ENCODE assay signal across 8 cellular contexts in the genomic region with DNA sequence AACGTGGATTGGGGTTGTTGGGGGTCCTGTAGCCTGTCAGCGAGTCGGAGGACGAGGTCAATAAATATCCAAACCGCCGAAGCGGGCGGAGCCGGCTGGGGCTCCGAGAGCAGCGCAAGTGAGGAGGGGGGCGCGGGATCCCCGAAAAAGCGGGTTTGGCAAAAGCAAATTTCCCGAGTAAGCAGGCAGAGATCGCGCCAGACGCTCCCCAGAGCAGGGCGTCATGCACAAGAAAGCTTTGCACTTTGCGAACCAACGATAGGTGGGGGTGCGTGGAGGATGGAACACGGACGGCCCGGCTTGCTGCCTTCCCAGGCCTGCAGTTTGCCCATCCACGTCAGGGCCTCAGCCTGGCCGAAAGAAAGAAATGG. TPM values are rescaled to one million over a fixed set of nuclear protein-coding genes. Genes with fewer than 3 reads are reported as not detected.
DNase-seq lines count a peak whose midpoint lies in the region; ATAC-seq and TF ChIP-seq lines count a peak whose summit lies in the region.

No MANE protein-coding gene starts in this region.

- H3K4me3 ChIP-seq in esophagus (ENCODE audit: low read depth in 1 of 2, low read length in 2 of 2) (peak overlapping the region; percentile 29 to 53), vagina (peak overlapping the region; percentile 58 to 80)

- H3K36me3 ChIP-seq in esophagus (ENCODE audit: control insufficient read depth in 2 of 2, insufficient read depth in 2 of 2, low read length in 1 of 2) = peaks cover 0 to 18% of the 10 kb centered on the region in 2 donors
- H3K36me3 ChIP-seq in vagina = peaks cover 0 to 10% of the 10 kb centered on the region in 2 donors

- H3K27ac Mint-ChIP-seq in Calu3 (ENCODE audit: unreplicated experiment) = peak overlapping the region; percentile 88
- H3K27ac Mint-ChIP-seq in activated CD4-positive, alpha-beta T cell treated with anti-CD3 and anti-CD28 coated beads, Interleukin-2, amount 10 ng/mL, durations not matched to agents 24 days and 14 days = peak overlapping the region; percentile 86
- peak overlapping the region; percentile 83 to 92 for H3K27ac Mint-ChIP-seq in natural killer cell treated with Interleukin-12 subunit alpha and Interleukin-12 subunit beta and Interleukin-15 and Interleukin-18, amount 100 ng/mL, for 72 hours

- H3K4me1 ChIP-seq in esophagus (ENCODE audit: control insufficient read depth in 2 of 2, insufficient read depth in 2 of 2, low read length in 1 of 2) = peaks cover 5 to 10% of the 10 kb centered on the region in 2 donors
- peaks cover 45% of the 10 kb centered on the region for H3K4me1 ChIP-seq in vagina

- H3K27me3 ChIP-seq in esophagus (ENCODE audit: control insufficient read depth in 1 of 2, insufficient read depth in 2 of 2, low read length in 2 of 2) (no peaks in the 10 kb centered on the region), vagina (no peaks in the 10 kb centered on the region)

- CTCF ChIA-PET in Calu3 (lab: Charles Lee) = interaction anchor here (0.6 to 4.8 kb wide), 25 partner anchors 9 to 947 kb away, joined by 3 to 46 read pairs (median 6); partner anchors contain the start of genes DMPK, DMWD, FBXO46 and FOXA3

- H3K27me3 Mint-ChIP-seq in Calu3 (ENCODE audit: unreplicated experiment) = no peaks in the 10 kb centered on the region
- H3K27me3 Mint-ChIP-seq in activated CD4-positive, alpha-beta T cell treated with anti-CD3 and anti-CD28 coated beads, Interleukin-2, amount 10 ng/mL, durations not matched to agents 24 days and 14 days = peaks cover 21% of the 10 kb centered on the region
- H3K27me3 Mint-ChIP-seq in natural killer cell treated with Interleukin-12 subunit alpha and Interleukin-12 subunit beta and Interleukin-15 and Interleukin-18, amount 100 ng/mL, for 72 hours = no peaks in the 10 kb centered on the region

- peaks cover 21% of the 10 kb centered on the region for H3K4me1 Mint-ChIP-seq in Calu3 (ENCODE audit: low read depth, unreplicated experiment)
- H3K4me1 Mint-ChIP-seq in activated CD4-positive, alpha-beta T cell treated with anti-CD3 and anti-CD28 coated beads, Interleukin-2, amount 10 ng/mL, durations not matched to agents 24 days and 14 days = peaks cover 12% of the 10 kb centered on the region
- peaks cover 4 to 14% of the 10 kb centered on the region in 2 donors for H3K4me1 Mint-ChIP-seq in natural killer cell treated with Interleukin-12 subunit alpha and Interleukin-12 subunit beta and Interleukin-15 and Interleukin-18, amount 100 ng/mL, for 72 hours (ENCODE audit: low read depth in 2 of 2)

- 0 to 1% methylated on average over 28 of the region's 28 CpGs for WGBS in esophagus, 2 donors

- no peaks in the 10 kb centered on the region for H3K9me3 Mint-ChIP-seq in Calu3 (ENCODE audit: low read depth, unreplicated experiment)
- H3K9me3 Mint-ChIP-seq in activated CD4-positive, alpha-beta T cell treated with anti-CD3 and anti-CD28 coated beads, Interleukin-2, amount 10 ng/mL, durations not matched to agents 24 days and 14 days = no peaks in the 10 kb centered on the region
- H3K9me3 Mint-ChIP-seq in natural killer cell treated with Interleukin-12 subunit alpha and Interleukin-12 subunit beta and Interleukin-15 and Interleukin-18, amount 100 ng/mL, for 72 hours = no peaks in the 10 kb centered on the region

- DNase-seq in Calu3 = peak; percentile 41
- peak; percentile 77 for DNase-seq in HT-29 (ENCODE audit: low spot score)
- peak; percentile 87 for DNase-seq in activated CD4-positive, alpha-beta T cell treated with anti-CD3 and anti-CD28 coated beads, Interleukin-2, amount 10 ng/mL, durations not matched to agents 24 days and 14 days
- DNase-seq in natural killer cell treated with Interleukin-12 subunit alpha and Interleukin-12 subunit beta and Interleukin-15 and Interleukin-18, amount 100 ng/mL, for 72 hours (ENCODE audit: low spot score) = no peak
- no peak for DNase-seq in vagina (ENCODE audit: extremely low spot score in 2 of 2)
- DNase-seq in T1000 (lab: John Stamatoyannopoulos, UW) = no peak

- H3K36me3 Mint-ChIP-seq in Calu3 (ENCODE audit: insufficient read depth, unreplicated experiment) = peaks cover 85% of the 10 kb centered on the region
- no peaks in the 10 kb centered on the region for H3K36me3 Mint-ChIP-seq in activated CD4-positive, alpha-beta T cell treated with anti-CD3 and anti-CD28 coated beads, Interleukin-2, amount 10 ng/mL, durations not matched to agents 24 days and 14 days (ENCODE audit: low read depth)
- H3K36me3 Mint-ChIP-seq in natural killer cell treated with Interleukin-12 subunit alpha and Interleukin-12 subunit beta and Interleukin-15 and Interleukin-18, amount 100 ng/mL, for 72 hours = no peaks in the 10 kb centered on the region

- TF ChIP-seq CTCF in Calu3 (IDR thresholded peaks at IDR 0.05; ENCODE audit: unreplicated experiment) = no peak
- TF ChIP-seq CTCF in vagina (IDR thresholded peaks at IDR 0.05) = no peak

- intact Hi-C loops in Calu3 (cut with micrococcal nuclease; ENCODE audit: unreplicated experiment) (loop anchor here (2.0 to 5.0 kb wide), 2 partner anchors 29 to 53 kb away; no protein-coding TSS in a partner anchor), vagina (cut with DNase I) (no loop called here)
- intact Hi-C loops in activated CD4-positive, alpha-beta T cell treated with anti-CD3 and anti-CD28 coated beads, Interleukin-2, amount 10 ng/mL, durations not matched to agents 24 days and 14 days (cut with micrococcal nuclease) = loop anchor here (1.0 to 2.0 kb wide), 7 partner anchors 9 to 132 kb away; partner anchors contain the start of genes DMWD, FBXO46, IRF2BP1 and MYPOP

- peak overlapping the region; percentile 84 for H3K4me3 Mint-ChIP-seq in Calu3 (ENCODE audit: low read depth, unreplicated experiment)
- H3K4me3 Mint-ChIP-seq in activated CD4-positive, alpha-beta T cell treated with anti-CD3 and anti-CD28 coated beads, Interleukin-2, amount 10 ng/mL, durations not matched to agents 24 days and 14 days = peak overlapping the region; percentile 93
- H3K4me3 Mint-ChIP-seq in natural killer cell treated with Interleukin-12 subunit alpha and Interleukin-12 subunit beta and Interleukin-15 and Interleukin-18, amount 100 ng/mL, for 72 hours = peak overlapping the region; percentile 88

- no peak for TF ChIP-seq POLR2A in vagina (IDR thresholded peaks at IDR 0.05)

- H3K9me3 ChIP-seq in esophagus (ENCODE audit: control insufficient read depth in 2 of 2, insufficient read depth in 1 of 2, low read depth in 1 of 2, low read length in 1 of 2) (no peaks in the 10 kb centered on the region), vagina (no peaks in the 10 kb centered on the region)

- ATAC-seq in natural killer cell treated with Interleukin-12 subunit alpha and Interleukin-12 subunit beta and Interleukin-15 and Interleukin-18, amount 100 ng/mL, for 72 hours = peak in 1 of 2 donors; percentile 18
- no peak for ATAC-seq in HG02623 (IDR thresholded peaks at IDR 0.05; ENCODE audit: unreplicated experiment)

- H3K27ac ChIP-seq in esophagus (ENCODE audit: low read depth in 2 of 2, low read length in 1 of 2) (peak overlapping the region; percentile 91 to 93), vagina (peak overlapping the region; percentile 91)

- BruUV-seq in Calu3 (replicated peaks; lab: Mats Ljungman, UMichigan) = no TSS peak

RNA-seq across cellular contexts. Expression of gene SIX5, which starts 0.8 kb away (rescaled TPM):
- total RNA-seq in Calu3 (2022) (12.9 and 15.0 TPM in 2 replicates), vagina (20.6 TPM)
- total RNA-seq in HT-29 (2014; rRNA removed; shearing (Covaris generic)) = 26.8 and 28.6 TPM in 2 replicates
- total RNA-seq in activated CD4-positive, alpha-beta T cell treated with anti-CD3 and anti-CD28 coated beads, Interleukin-2, amount 10 ng/mL, durations not matched to agents 24 days and 14 days = 4.3 and 4.8 TPM in 2 replicates
- 1 to 10 TPM; 8.2 to 9.8 TPM for polyA plus RNA-seq in esophagus
- total RNA-seq in natural killer cell treated with Interleukin-12 subunit alpha and Interleukin-12 subunit beta and Interleukin-15 and Interleukin-18, amount 100 ng/mL, for 72 hours = 1 to 10 TPM; 3.0 to 3.6 TPM

RNA-seq across cellular contexts. Expression of gene DMPK, which starts 12.5 kb away (rescaled TPM):
- total RNA-seq in Calu3 (2022) = 70.8 and 76.0 TPM in 2 replicates
- 31.1 and 45.7 TPM in 2 replicates for total RNA-seq in HT-29 (2014; rRNA removed; shearing (Covaris generic))
- total RNA-seq in activated CD4-positive, alpha-beta T cell treated with anti-CD3 and anti-CD28 coated beads, Interleukin-2, amount 10 ng/mL, durations not matched to agents 24 days and 14 days = 16.9 and 19.7 TPM in 2 replicates
- polyA plus RNA-seq in esophagus = 100 to 1,000 TPM in 1 of 2 donors, 10 to 100 TPM in 1; 26.0 to 133 TPM
- 10 to 100 TPM; 40.8 to 51.1 TPM for total RNA-seq in natural killer cell treated with Interleukin-12 subunit alpha and Interleukin-12 subunit beta and Interleukin-15 and Interleukin-18, amount 100 ng/mL, for 72 hours
- 29.0 TPM for total RNA-seq in vagina

RNA-seq across cellular contexts. Expression of gene DMWD, which starts 22.8 kb away (rescaled TPM):
- 74.9 and 76.9 TPM in 2 replicates for total RNA-seq in Calu3 (2022)
- 102 and 108 TPM in 2 replicates for total RNA-seq in HT-29 (2014; rRNA removed; shearing (Covaris generic))
- 49.6 and 50.7 TPM in 2 replicates for total RNA-seq in activated CD4-positive, alpha-beta T cell treated with anti-CD3 and anti-CD28 coated beads, Interleukin-2, amount 10 ng/mL, durations not matched to agents 24 days and 14 days
- 10 to 100 TPM; 12.4 to 34.6 TPM for polyA plus RNA-seq in esophagus
- total RNA-seq in natural killer cell treated with Interleukin-12 subunit alpha and Interleukin-12 subunit beta and Interleukin-15 and Interleukin-18, amount 100 ng/mL, for 72 hours = 10 to 100 TPM; 51.3 to 76.6 TPM
- 31.2 TPM for total RNA-seq in vagina

RNA-seq across cellular contexts. Expression of gene MEIOSIN, which starts 36.6 kb away (rescaled TPM):
- not detected in 2 replicates for total RNA-seq in Calu3 (2022)
- not detected in 2 replicates for total RNA-seq in HT-29 (2014; rRNA removed; shearing (Covaris generic))
- total RNA-seq in activated CD4-positive, alpha-beta T cell treated with anti-CD3 and anti-CD28 coated beads, Interleukin-2, amount 10 ng/mL, durations not matched to agents 24 days and 14 days = not detected in 2 replicates
- not detected for polyA plus RNA-seq in esophagus
- total RNA-seq in natural killer cell treated with Interleukin-12 subunit alpha and Interleukin-12 subunit beta and Interleukin-15 and Interleukin-18, amount 100 ng/mL, for 72 hours = not detected
- total RNA-seq in vagina = not detected

RNA-seq across cellular contexts. Expression of gene FBXO46, which starts 39.1 kb away (rescaled TPM):
- total RNA-seq in Calu3 (2022) (43.8 and 53.6 TPM in 2 replicates), vagina (23.8 TPM)
- 44.4 and 57.6 TPM in 2 replicates for total RNA-seq in HT-29 (2014; rRNA removed; shearing (Covaris generic))
- 34.2 and 34.7 TPM in 2 replicates for total RNA-seq in activated CD4-positive, alpha-beta T cell treated with anti-CD3 and anti-CD28 coated beads, Interleukin-2, amount 10 ng/mL, durations not matched to agents 24 days and 14 days
- 10 to 100 TPM; 13.9 TPM for polyA plus RNA-seq in esophagus
- 10 to 100 TPM; 36.9 to 53.8 TPM for total RNA-seq in natural killer cell treated with Interleukin-12 subunit alpha and Interleukin-12 subunit beta and Interleukin-15 and Interleukin-18, amount 100 ng/mL, for 72 hours

Comparison
In these comparisons a context has a peak if more than half of its experiments do, and no peak if none do; other contexts are left out.
1. DNase-seq: peak in Calu3 (single experiment), HT-29 (single experiment) and activated CD4-positive, alpha-beta T cell treated with anti-CD3 and anti-CD28 coated beads, Interleukin-2, amount 10 ng/mL, durations not matched to agents 24 days and 14 days (single experiment); none in natural killer cell treated with Interleukin-12 subunit alpha and Interleukin-12 subunit beta and Interleukin-15 and Interleukin-18, amount 100 ng/mL, for 72 hours (single experiment), vagina (0 of 2) and T1000 (single experiment).
2. Peak in every context shown above with its lines, with median percentiles within 50 percentile points of each other: H3K27ac Mint-ChIP-seq and H3K4me3 Mint-ChIP-seq.